23 cellular contexts compared by ENCODE assay signal in genomic region chr11:116936754-116937153, GRCh38.
"Had no signal": no experiment of that assay in that cellular context is flagged by ENCODE, and none has a peak within 500 bp of the region (broad histone marks: within the 10 kb centered on the region; RNA-seq: fewer than 3 reads in every experiment).

No MANE protein-coding gene starts in this region.

- H3K36me3 ChIP-seq: upper lobe of left lung, uterus had no signal

- H3K27ac Mint-ChIP-seq: nephron had no signal

- H3K4me1 ChIP-seq: parathyroid adenoma, uterus had no signal

- H3K9me3 ChIP-seq: heart right ventricle, mucosa of descending colon, psoas muscle, spleen, tibial artery, upper lobe of left lung, uterus had no signal

- H3K79me2 ChIP-seq: parathyroid adenoma had no signal

- H2AFZ ChIP-seq: parathyroid adenoma had no signal

- H3K27me3 ChIP-seq: dorsolateral prefrontal cortex, heart right ventricle, spleen, tibial artery, upper lobe of left lung, uterus had no signal

- H3K4me3 Mint-ChIP-seq: nephron had no signal

- FAIRE-seq: islet of Langerhans had no signal

- H3K9ac ChIP-seq: parathyroid adenoma had no signal

- H3K27ac ChIP-seq: heart right ventricle, parathyroid adenoma, psoas muscle, spleen, tibial artery, upper lobe of left lung, uterus had no signal

- ATAC-seq: heart right ventricle, mucosa of descending colon, psoas muscle, sciatic nerve had no signal

- DNase-seq: cortex of kidney; dorsolateral prefrontal cortex; effector CD8-positive, alpha-beta T cell; foreskin melanocyte; heart right ventricle; hypothalamus; kidney glomerular epithelial cell; mammary epithelial cell; mucosa of descending colon; psoas muscle; retina; spleen; stimulated activated CD4-positive, alpha-beta T cell treated with anti-CD3 and anti-CD28 coated beads, Interleukin-15, amount 100 ng/mL, for 24 hours; stimulated activated CD4-positive, alpha-beta T cell treated with anti-CD3 and anti-CD28 coated beads, Interleukin-1b, Interleukin-23, amount 100 ng/mL, for 48 hours; stimulated activated CD4-positive, alpha-beta T cell treated with anti-CD3 and anti-CD28 coated beads, Interleukin-4, amount 100 ng/mL, for 24 hours; stimulated activated naive CD4-positive, alpha-beta T cell; tibial artery; upper lobe of left lung; uterus had no signal

- H3K4me3 ChIP-seq: dorsolateral prefrontal cortex, heart right ventricle, mucosa of descending colon, psoas muscle, spleen, tibial artery, upper lobe of left lung, uterus had no signal

- H3K9me3 Mint-ChIP-seq: nephron had no signal
